Comparison of ENCODE assay signal across 8 cellular contexts in the genomic region with DNA sequence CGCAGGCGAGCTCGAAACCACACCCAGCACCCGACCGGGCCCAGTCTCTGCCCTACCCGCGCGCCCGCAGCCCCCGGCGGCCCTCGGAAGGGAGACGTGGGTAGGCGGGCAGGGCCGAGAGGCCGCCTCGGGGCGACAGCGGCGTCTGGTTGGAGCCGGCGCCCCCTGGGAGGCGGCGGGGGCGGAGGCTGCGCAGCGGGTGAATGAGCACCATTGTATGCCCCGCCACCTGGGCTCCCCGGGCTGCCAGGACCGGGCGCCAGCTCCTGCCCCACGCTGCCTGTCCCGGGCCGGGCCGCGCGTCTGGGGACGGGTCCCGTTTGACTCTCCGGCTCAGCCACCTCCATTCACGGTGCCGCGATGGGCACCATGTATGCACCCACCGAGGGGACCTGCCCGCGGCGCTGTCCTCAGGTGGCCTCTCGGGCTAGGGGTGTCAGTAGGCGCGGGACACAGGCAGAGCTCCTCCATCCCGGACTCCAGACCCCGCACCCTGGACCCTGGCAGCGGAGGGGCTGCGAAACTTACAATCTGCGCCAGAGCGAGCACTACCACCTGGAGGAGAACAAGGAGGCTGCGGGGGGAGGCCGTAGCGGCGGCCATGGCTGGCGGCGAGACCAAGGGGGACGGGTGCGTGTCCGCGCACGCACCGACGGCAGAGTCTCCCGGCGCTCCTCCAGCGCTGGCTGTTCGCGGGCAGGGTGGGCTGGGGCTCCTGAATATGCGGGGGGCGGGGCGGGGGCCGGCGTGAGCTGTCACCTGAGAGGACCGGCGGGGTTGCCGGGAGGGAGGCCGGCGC. TPM values are rescaled to one million over a fixed set of nuclear protein-coding genes. Genes with fewer than 3 reads are reported as not detected.
DNase-seq lines count a peak whose midpoint lies in the region; ATAC-seq and TF ChIP-seq lines count a peak whose summit lies in the region.

TSS of gene COL9A2 (minus strand) at position 692 of the 799 bp plus-strand sequence. CDS start at position 603, 89 bp downstream.

- H3K4me2 ChIP-seq in KMS-11: no peak within 1 kb of the TSS

- peak within 1 kb of the TSS; percentile 88; the same call in 1 of the 2 replicates for H2AFZ ChIP-seq in KMS-11 (ENCODE audit: low read depth)

- no peaks in the 10 kb centered on the region for H3K36me3 Mint-ChIP-seq in CD8-positive, alpha-beta memory T cell
- no peaks in the 10 kb centered on the region for H3K36me3 Mint-ChIP-seq in WTC11

- H3K27me3 Mint-ChIP-seq in CD8-positive, alpha-beta memory T cell: peaks cover 13 to 18% of the 10 kb centered on the region in 2 donors
- peaks cover 76% of the 10 kb centered on the region for H3K27me3 Mint-ChIP-seq in WTC11 (ENCODE audit: low read depth)

- CTCF ChIA-PET in CD8-positive, alpha-beta memory T cell (lab: Charles Lee): interaction anchor here (1.2 to 5.1 kb wide), 17 partner anchors 22 to 275 kb away, joined by 3 to 47 read pairs (median 6); partner anchors contain the start of gene RLF
- CTCF ChIA-PET in WTC11 (lab: Charles Lee): interaction anchor here (0.5 to 9.1 kb wide), 15 partner anchors 11 to 284 kb away, joined by 3 to 151 read pairs (median 5); partner anchors contain the start of genes SMAP2 and ZMPSTE24

- H3K9me3 ChIP-seq in CD8-positive, alpha-beta memory T cell (ENCODE audit: low read length): no peaks in the 10 kb centered on the region

- DNase-seq in CD8-positive, alpha-beta memory T cell: peak; percentile 53 to 75 (median 64)
- DNase-seq in WTC11 (ENCODE audit: low spot score): peak; percentile 41
- DNase-seq in caudate nucleus (lab: John Stamatoyannopoulos, UW): peak in 56 of 61 donors; percentile 44 to 89 (median 76)
- DNase-seq in left kidney (ENCODE audit: low read depth, low spot score): peak; percentile 89
- peak; percentile 59 to 63 for DNase-seq in stimulated activated CD4-positive, alpha-beta T cell treated with anti-CD3 and anti-CD28 coated beads, Interleukin-2, amount 100 ng/mL, for 24 hours
- no peak for DNase-seq in UCSD-AML1 (lab: John Stamatoyannopoulos, UW; ENCODE audit: unreplicated experiment)

- H3K27ac Mint-ChIP-seq in CD8-positive, alpha-beta memory T cell: peak within 1 kb of the TSS in 6 of 8 donors; percentile 11 to 89 (median 54)
- no peak within 1 kb of the TSS for H3K27ac Mint-ChIP-seq in WTC11

- H3K27me3 ChIP-seq in CD8-positive, alpha-beta memory T cell (ENCODE audit: insufficient read depth, low read length, poor library complexity, severe bottlenecking): peaks cover 5% of the 10 kb centered on the region
- H3K27me3 ChIP-seq in KMS-11 (ENCODE audit: insufficient read depth, low read depth): 0 out of 2 replicates have a peak, but pooled peaks cover 4% of the 10 kb centered on the region

- no peaks in the 10 kb centered on the region for H4K20me1 ChIP-seq in KMS-11 (ENCODE audit: insufficient read depth)

- H3K9ac ChIP-seq in KMS-11: no peak within 1 kb of the TSS

- no peaks in the 10 kb centered on the region for H3K36me3 ChIP-seq in CD8-positive, alpha-beta memory T cell (ENCODE audit: insufficient read depth, low read length)
- no peaks in the 10 kb centered on the region for H3K36me3 ChIP-seq in KMS-11 (ENCODE audit: insufficient read depth)

- H3K4me3 Mint-ChIP-seq in CD8-positive, alpha-beta memory T cell: peak within 1 kb of the TSS; percentile 84 to 93 (median 90)
- peak within 1 kb of the TSS; percentile 73 for H3K4me3 Mint-ChIP-seq in WTC11

- H3K27ac ChIP-seq in CD8-positive, alpha-beta memory T cell (ENCODE audit: low read depth, low read length): no peak within 1 kb of the TSS
- H3K27ac ChIP-seq in KMS-11: no peak within 1 kb of the TSS
- H3K27ac ChIP-seq in caudate nucleus (ENCODE audit: low read depth, low read length): peak within 1 kb of the TSS; percentile 96

- peaks cover 19% of the 10 kb centered on the region for H3K4me1 ChIP-seq in CD8-positive, alpha-beta memory T cell (ENCODE audit: insufficient read depth, low read length)
- peaks cover 11% of the 10 kb centered on the region for H3K4me1 ChIP-seq in KMS-11 (ENCODE audit: low read depth, poor library complexity, severe bottlenecking)

- H3K9me3 Mint-ChIP-seq in CD8-positive, alpha-beta memory T cell: no peaks in the 10 kb centered on the region
- H3K9me3 Mint-ChIP-seq in WTC11: no peaks in the 10 kb centered on the region

- POLR2A ChIA-PET in CD8-positive, alpha-beta memory T cell (lab: Charles Lee): interaction anchor here (0.5 to 2.3 kb wide), 3 partner anchors 57 to 164 kb away, joined by 3 to 7 read pairs (median 5); partner anchors contain the start of genes RLF and SMAP2
- POLR2A ChIA-PET in WTC11 (lab: Charles Lee): interaction anchor here (0.6 kb wide), 2 partner anchors 70 to 173 kb away, joined by 3 to 6 read pairs; no protein-coding TSS in a partner anchor

- H3K79me2 ChIP-seq in KMS-11 (ENCODE audit: insufficient read depth, low read depth): no peaks in the 10 kb centered on the region

- TF ChIP-seq CTCF in KMS-11 (conservative IDR thresholded peaks at IDR 0.05; ENCODE audit: low read depth, low read length) (no peak), WTC11 (IDR thresholded peaks at IDR 0.05) (no peak)

- peak within 1 kb of the TSS; percentile 80 for H3K4me3 ChIP-seq in CD8-positive, alpha-beta memory T cell (ENCODE audit: low read length)
- no peak within 1 kb of the TSS for H3K4me3 ChIP-seq in KMS-11 (IDR thresholded peaks at IDR 0.05; ENCODE audit: insufficient read depth, low read depth, low read length)

- peaks cover 13 to 41% (median 23%) of the 10 kb centered on the region in 3 donors for H3K4me1 Mint-ChIP-seq in CD8-positive, alpha-beta memory T cell
- H3K4me1 Mint-ChIP-seq in WTC11: peaks cover 20% of the 10 kb centered on the region

- peak; percentile 3 for ATAC-seq in WTC11
- no peak for ATAC-seq in HG03097 (IDR thresholded peaks at IDR 0.05; ENCODE audit: low FRiP score, unreplicated experiment)

TF ChIP-seq in WTC11, 78 proteins besides CTCF, POLR2A, EP300 and RAD21:
- no peak for TF ChIP-seq ESRRA (CRISPR knock-in tag; IDR thresholded peaks at IDR 0.05; ENCODE audit: borderline replicate concordance)
- TF ChIP-seq OVOL2 (CRISPR knock-in tag; IDR thresholded peaks at IDR 0.05; ENCODE audit: borderline replicate concordance): no peak
- TF ChIP-seq RELA (CRISPR knock-in tag; IDR thresholded peaks at IDR 0.05; ENCODE audit: borderline replicate concordance): no peak
- TF ChIP-seq FOXP1 (CRISPR knock-in tag; IDR thresholded peaks at IDR 0.05; ENCODE audit: borderline replicate concordance): no peak
- TF ChIP-seq ZNF423 (CRISPR knock-in tag; IDR thresholded peaks at IDR 0.05): peak; percentile 66; the same call in 1 of the 2 replicates
- no peak for TF ChIP-seq HMGA2 (CRISPR knock-in tag; IDR thresholded peaks at IDR 0.05)
- TF ChIP-seq USF1 (CRISPR knock-in tag; IDR thresholded peaks at IDR 0.05): no peak

RNA-seq across cellular contexts. Expression of gene COL9A2, which starts in this region (rescaled TPM):
- total RNA-seq in CD8-positive, alpha-beta memory T cell: 1 to 10 TPM; 4.4 to 5.5 TPM
- 0.68 TPM for polyA plus RNA-seq in CD8-positive, alpha-beta memory T cell
- 4.2 to 5.5 TPM (median 4.7 TPM) in 3 replicates for total RNA-seq in WTC11 (2021)
